Comparison of ENCODE assay signal across 9 cellular contexts in the genomic region with DNA sequence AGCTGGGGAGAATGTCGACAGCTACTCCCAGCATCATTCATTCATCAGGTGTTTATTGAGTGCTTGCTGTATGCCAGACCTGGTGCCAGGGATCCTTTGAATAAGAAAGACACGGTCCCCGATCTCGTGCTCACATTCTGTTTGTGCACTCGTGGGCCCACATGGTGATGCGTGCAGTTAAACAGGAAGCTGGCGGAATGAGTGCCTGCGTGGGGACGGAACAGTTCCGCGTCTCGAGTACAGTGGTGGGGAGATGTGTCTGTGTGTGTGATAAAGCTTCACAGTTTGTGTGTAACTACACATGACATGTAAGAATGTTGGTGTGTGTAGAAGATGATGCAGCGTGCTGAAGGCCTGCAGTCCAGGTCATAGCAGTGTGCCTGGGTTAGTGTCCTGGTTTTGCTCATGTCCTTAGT. TPM values are rescaled to one million over a fixed set of nuclear protein-coding genes. Genes with fewer than 3 reads are reported as not detected.
DNase-seq lines count a peak whose midpoint lies in the region; ATAC-seq and TF ChIP-seq lines count a peak whose summit lies in the region.
"Had no signal": no experiment of that assay in that cellular context is flagged by ENCODE, and none has a peak within 500 bp of the region (broad histone marks: within the 10 kb centered on the region; RNA-seq: fewer than 3 reads in every experiment).

No MANE protein-coding gene starts in this region.

- TF ChIP-seq CTCF in HEK293 (tag by site-specific recombination; IDR thresholded peaks at IDR 0.05), result no peak
- TF ChIP-seq CTCF in gastroesophageal sphincter (IDR thresholded peaks at IDR 0.05), result no peak

- peak overlapping the region; percentile 74 for H3K4me3 Mint-ChIP-seq in activated CD4-positive, alpha-beta T cell treated with anti-CD3 and anti-CD28 coated beads for 36 hours

- H3K27ac Mint-ChIP-seq in activated CD4-positive, alpha-beta T cell treated with anti-CD3 and anti-CD28 coated beads for 36 hours, result peak overlapping the region; percentile 99

- H3K4me3 ChIP-seq in HEK293 (ENCODE audit: low read depth, low read length) (no peak overlapping the region), gastroesophageal sphincter (peak overlapping the region in 1 of 2 donors; percentile 3)

- H3K27me3 ChIP-seq in gastroesophageal sphincter, result no peaks in the 10 kb centered on the region

- H3K36me3 ChIP-seq in HEK293 (ENCODE audit: control insufficient read depth in 2 of 2, insufficient read depth in 1 of 2, low read length in 2 of 2) (peaks cover 0 to 98% of the 10 kb centered on the region in 2 experiments; a peak in 1 of 3 replicates), gastroesophageal sphincter (peaks cover 0 to 55% of the 10 kb centered on the region in 2 donors)

- CTCF ChIA-PET in HEK293 (lab: Yijun Ruan, JAX), result interaction anchor here (0.6 to 0.8 kb wide), 2 partner anchors 15 to 848 kb away, joined by 3 to 4 read pairs; no protein-coding TSS in a partner anchor
- CTCF ChIA-PET in activated CD4-positive, alpha-beta T cell treated with anti-CD3 and anti-CD28 coated beads for 36 hours (lab: Charles Lee), result interaction anchor here (1.1 to 3.0 kb wide), 5 partner anchors 8 to 1254 kb away, joined by 3 to 15 read pairs (median 4); no protein-coding TSS in a partner anchor

- no peaks in the 10 kb centered on the region for H3K9me3 Mint-ChIP-seq in activated CD4-positive, alpha-beta T cell treated with anti-CD3 and anti-CD28 coated beads for 36 hours (ENCODE audit: low read depth)

- H3K27ac ChIP-seq in HEK293 (ENCODE audit: extremely low read depth, low read depth, low read length) (no peak overlapping the region), gastroesophageal sphincter (peak overlapping the region; percentile 85 to 95 (median 94))
- H3K27ac ChIP-seq: VCaP had no signal

- 26 to 33% methylated on average over 10 to 12 of the region's 13 CpGs for WGBS in gastroesophageal sphincter (ENCODE audit: low coverage in 1 of 2), 2 donors

- ATAC-seq in activated CD4-positive, alpha-beta T cell treated with anti-CD3 and anti-CD28 coated beads for 36 hours, result peak; percentile 16
- ATAC-seq in gastroesophageal sphincter, result no peak

- H3K36me3 Mint-ChIP-seq in activated CD4-positive, alpha-beta T cell treated with anti-CD3 and anti-CD28 coated beads for 36 hours (ENCODE audit: low read depth), result peaks cover 91% of the 10 kb centered on the region

- TF ChIP-seq EP300 in gastroesophageal sphincter (IDR thresholded peaks at IDR 0.05), result no peak

- TF ChIP-seq POLR2A in gastroesophageal sphincter (IDR thresholded peaks at IDR 0.05), result no peak

- DNase-seq in CD1c-positive myeloid dendritic cell (ENCODE audit: extremely low spot score) (peak; percentile 89), A172 (ENCODE audit: low spot score) (no peak), NCI-H524 (lab: John Stamatoyannopoulos, UW) (no peak), NCI-H2081 treated with DMSO at 0.1 percent for 48 hours (lab: John Stamatoyannopoulos, UW) (no peak)
- DNase-seq in activated CD4-positive, alpha-beta T cell treated with anti-CD3 and anti-CD28 coated beads for 36 hours, result peak; percentile 72
- DNase-seq in stimulated activated CD8-positive, alpha-beta memory T cell treated with anti-CD3 and anti-CD28 coated beads, Interleukin-4, amount 100 ng/mL, for 48 hours, result peak; percentile 63

- no peaks in the 10 kb centered on the region for H3K27me3 Mint-ChIP-seq in activated CD4-positive, alpha-beta T cell treated with anti-CD3 and anti-CD28 coated beads for 36 hours

- H3K4me1 ChIP-seq in HEK293 (ENCODE audit: control insufficient read depth, insufficient read depth, low read length) (no peaks in the 10 kb centered on the region), gastroesophageal sphincter (peaks cover 3 to 100% (median 90%) of the 10 kb centered on the region in 3 donors)

- H3K9me3 ChIP-seq in HEK293 (ENCODE audit: control insufficient read depth, insufficient read depth, low read depth, low read length) (no peaks in the 10 kb centered on the region), gastroesophageal sphincter (no peaks in the 10 kb centered on the region)

- H3K4me1 Mint-ChIP-seq in activated CD4-positive, alpha-beta T cell treated with anti-CD3 and anti-CD28 coated beads for 36 hours, result peaks cover 90% of the 10 kb centered on the region

- POLR2A ChIA-PET in HEK293 (lab: Yijun Ruan, JAX), result no interaction called here
- POLR2A ChIA-PET in activated CD4-positive, alpha-beta T cell treated with anti-CD3 and anti-CD28 coated beads for 36 hours (lab: Charles Lee), result interaction anchor here (1.0 to 3.2 kb wide), 5 partner anchors 8 to 72 kb away, joined by 3 to 26 read pairs (median 6); no protein-coding TSS in a partner anchor

- intact Hi-C loops in activated CD4-positive, alpha-beta T cell treated with anti-CD3 and anti-CD28 coated beads for 36 hours (cut with DNase I, micrococcal nuclease), result loop anchor here (1.0 to 10.0 kb wide), 9 partner anchors 8 to 1497 kb away; a partner anchor contains a TSS

TF ChIP-seq in HEK293, 187 proteins besides CTCF, POLR2A, EP300 and RAD21:
- TF ChIP-seq ZNF223 (tag by site-specific recombination; IDR thresholded peaks at IDR 0.05) (no peak), SCRT2 (tag by site-specific recombination; IDR thresholded peaks at IDR 0.05) (peak; percentile 44; the same call in 1 of the 2 replicates)

RNA-seq across cellular contexts. Expression of a gene that starts 6.5 kb away (rescaled TPM):
- total RNA-seq in activated CD4-positive, alpha-beta T cell treated with anti-CD3 and anti-CD28 coated beads for 36 hours, result 100 to 1,000 TPM in 1 of 2 experiments, 10 to 100 TPM in 1; 96.5 to 101 TPM
- total RNA-seq in gastroesophageal sphincter, result 100 to 1,000 TPM in 2 of 4 donors, 10 to 100 TPM in 2; 50.9 to 190 (median 106) TPM
- total RNA-seq in A172 (2014; rRNA removed; shearing (Covaris generic)), result 41.4 and 53.5 TPM in 2 replicates

RNA-seq across cellular contexts. Expression of a gene that starts 46.6 kb away (rescaled TPM):
- total RNA-seq in activated CD4-positive, alpha-beta T cell treated with anti-CD3 and anti-CD28 coated beads for 36 hours, result 10 to 100 TPM; 42.7 to 48.9 TPM
- 10 to 100 TPM; 16.5 to 30.4 (median 25.1) TPM for total RNA-seq in gastroesophageal sphincter
- 42.8 and 56.5 TPM in 2 replicates for total RNA-seq in A172 (2014; rRNA removed; shearing (Covaris generic))

Comparison
In these comparisons a context has a peak if more than half of its experiments do, and no peak if none do; other contexts are left out.
1. DNase-seq: peak in CD1c-positive myeloid dendritic cell (single experiment), activated CD4-positive, alpha-beta T cell treated with anti-CD3 and anti-CD28 coated beads for 36 hours (single experiment) and stimulated activated CD8-positive, alpha-beta memory T cell treated with anti-CD3 and anti-CD28 coated beads, Interleukin-4, amount 100 ng/mL, for 48 hours (single experiment); none in A172 (single experiment), NCI-H524 (0 of 2) and NCI-H2081 treated with DMSO at 0.1 percent for 48 hours (single experiment).